ENCODE assay signal across 8 cellular contexts in genomic region chr2:121735520-121736074, GRCh38. TPM values are rescaled to one million over a fixed set of nuclear protein-coding genes. Genes with fewer than 3 reads are reported as not detected.
DNase-seq lines count a peak whose midpoint lies in the region; ATAC-seq and TF ChIP-seq lines count a peak whose summit lies in the region.

No MANE protein-coding gene starts in this region.

- H3K27ac Mint-ChIP-seq in CD4-positive, CD25-positive, alpha-beta regulatory T cell, result peak overlapping the region; percentile 95 to 98 (median 98)
- H3K27ac Mint-ChIP-seq in activated naive CD8-positive, alpha-beta T cell, result peak overlapping the region; percentile 96

- no peaks in the 10 kb centered on the region for H3K9me3 Mint-ChIP-seq in CD4-positive, CD25-positive, alpha-beta regulatory T cell
- H3K9me3 Mint-ChIP-seq in activated naive CD8-positive, alpha-beta T cell (ENCODE audit: low read depth), result no peaks in the 10 kb centered on the region

- peaks cover 29% of the 10 kb centered on the region for H3K4me1 ChIP-seq in CD4-positive, CD25-positive, alpha-beta regulatory T cell (ENCODE audit: control insufficient read depth, insufficient read depth, low read length, poor library complexity, severe bottlenecking)
- H3K4me1 ChIP-seq in thyroid gland, result peaks cover 4 to 5% of the 10 kb centered on the region in 2 donors

- peak overlapping the region; percentile 87 for H3K4me3 ChIP-seq in CD4-positive, CD25-positive, alpha-beta regulatory T cell (ENCODE audit: low read depth, low read length)
- peak overlapping the region; percentile 96 for H3K4me3 ChIP-seq in HL-60 (replicated peaks; ENCODE audit: insufficient read depth, low read length)
- H3K4me3 ChIP-seq in kidney epithelial cell (ENCODE audit: low read depth, low read length), result peak overlapping the region; percentile 100
- peak overlapping the region in 2 of 3 donors; percentile 83 to 93 for H3K4me3 ChIP-seq in thyroid gland (replicated peaks in 1 of 3)

- DNase-seq in CD4-positive, CD25-positive, alpha-beta regulatory T cell, result peak in 2 of 3 donors; percentile 15 to 54
- DNase-seq in HL-60 (ENCODE audit: low read depth in 1 of 2, low spot score in 1 of 2) (no peak), kidney epithelial cell (ENCODE audit: low read depth) (no peak), thyroid gland (no peak), NCI-H128 (lab: John Stamatoyannopoulos, UW; ENCODE audit: unreplicated experiment) (no peak), GF-D8 (lab: John Stamatoyannopoulos, UW) (no peak)
- no peak for DNase-seq in stimulated activated CD4-positive, alpha-beta T cell treated with anti-CD3 and anti-CD28 coated beads, Interleukin-2, amount 100 ng/mL, for 24 hours

- H3K27ac ChIP-seq in CD4-positive, CD25-positive, alpha-beta regulatory T cell (ENCODE audit: insufficient read depth, low read length, poor library complexity, severe bottlenecking), result peak overlapping the region; percentile 89
- H3K27ac ChIP-seq in HL-60 (replicated peaks), result peak overlapping the region; percentile 88
- H3K27ac ChIP-seq in thyroid gland, result peak overlapping the region in 1 of 3 donors; percentile 66

- ATAC-seq in CD4-positive, CD25-positive, alpha-beta regulatory T cell (ENCODE audit: low read depth in 2 of 2), result no peak

- peaks cover 17 to 64% (median 25%) of the 10 kb centered on the region in 4 donors for H3K4me1 Mint-ChIP-seq in CD4-positive, CD25-positive, alpha-beta regulatory T cell
- peaks cover 52% of the 10 kb centered on the region for H3K4me1 Mint-ChIP-seq in activated naive CD8-positive, alpha-beta T cell (ENCODE audit: low read depth)

- no peaks in the 10 kb centered on the region for H3K27me3 Mint-ChIP-seq in CD4-positive, CD25-positive, alpha-beta regulatory T cell
- H3K27me3 Mint-ChIP-seq in activated naive CD8-positive, alpha-beta T cell, result no peaks in the 10 kb centered on the region

- TF ChIP-seq CTCF in HL-60 (IDR thresholded peaks at IDR 0.05; ENCODE audit: insufficient read depth, low read length), result no peak
- TF ChIP-seq CTCF in kidney epithelial cell (IDR thresholded peaks at IDR 0.05; ENCODE audit: insufficient read depth, low read length, poor library complexity, severe bottlenecking), result peak; percentile 25
- TF ChIP-seq CTCF in thyroid gland (IDR thresholded peaks at IDR 0.05), result no peak

- peak overlapping the region; percentile 95 to 97 (median 96) for H3K4me3 Mint-ChIP-seq in CD4-positive, CD25-positive, alpha-beta regulatory T cell
- peak overlapping the region; percentile 90 for H3K4me3 Mint-ChIP-seq in activated naive CD8-positive, alpha-beta T cell

- no peaks in the 10 kb centered on the region for H3K27me3 ChIP-seq in CD4-positive, CD25-positive, alpha-beta regulatory T cell (ENCODE audit: control insufficient read depth, insufficient read depth, low read length)
- H3K27me3 ChIP-seq in HL-60 (ENCODE audit: insufficient read depth, poor library complexity, severe bottlenecking), result no peaks in the 10 kb centered on the region
- no peaks in the 10 kb centered on the region for H3K27me3 ChIP-seq in kidney epithelial cell (ENCODE audit: control insufficient read depth, insufficient read depth, low read length)
- H3K27me3 ChIP-seq in thyroid gland, result no peaks in the 10 kb centered on the region

- intact Hi-C loops in thyroid gland (cut with DNase I), result loop anchor here (5.0 kb wide), 1 partner anchor 203 kb away; the partner anchor contains the start of gene RNU4ATAC

- no peaks in the 10 kb centered on the region for H3K9me3 ChIP-seq in CD4-positive, CD25-positive, alpha-beta regulatory T cell (ENCODE audit: control insufficient read depth in 2 of 2, low read length in 2 of 2)
- H3K9me3 ChIP-seq in thyroid gland, result no peaks in the 10 kb centered on the region

- peaks cover 13% of the 10 kb centered on the region for H3K36me3 Mint-ChIP-seq in CD4-positive, CD25-positive, alpha-beta regulatory T cell
- peaks cover 11% of the 10 kb centered on the region for H3K36me3 Mint-ChIP-seq in activated naive CD8-positive, alpha-beta T cell

- no peak for TF ChIP-seq POLR2A in thyroid gland (IDR thresholded peaks at IDR 0.05)

- 45 to 46% methylated on average over 10 of the region's 10 CpGs for WGBS in thyroid gland, 2 donors

- H3K36me3 ChIP-seq in CD4-positive, CD25-positive, alpha-beta regulatory T cell (ENCODE audit: control insufficient read depth, insufficient read depth, low read length), result peaks cover 33% of the 10 kb centered on the region
- H3K36me3 ChIP-seq in kidney epithelial cell (ENCODE audit: control insufficient read depth, insufficient read depth, low read length), result peaks cover 1% of the 10 kb centered on the region
- peaks cover 9 to 11% of the 10 kb centered on the region in 2 donors for H3K36me3 ChIP-seq in thyroid gland

RNA-seq across cellular contexts. Expression of gene NIFK, which starts 1.1 kb away (rescaled TPM):
- total RNA-seq in CD4-positive, CD25-positive, alpha-beta regulatory T cell, result 27.7 TPM
- polyA plus RNA-seq in CD4-positive, CD25-positive, alpha-beta regulatory T cell, result 10 to 100 TPM; 60.4 to 82.5 (median 69.2) TPM
- total RNA-seq in kidney epithelial cell (60.8 and 82.0 TPM in 2 replicates), thyroid gland (10 to 100 TPM; 19.1 to 72.2 (median 35.4) TPM)

RNA-seq across cellular contexts. Expression of gene TSN, which starts 19.9 kb away (rescaled TPM):
- total RNA-seq in CD4-positive, CD25-positive, alpha-beta regulatory T cell, result 61.9 TPM
- 10 to 100 TPM; 82.6 to 99.4 (median 93.7) TPM for polyA plus RNA-seq in CD4-positive, CD25-positive, alpha-beta regulatory T cell
- 64.1 and 65.2 TPM in 2 replicates for total RNA-seq in kidney epithelial cell
- 10 to 100 TPM; 41.4 to 50.8 (median 43.0) TPM for total RNA-seq in thyroid gland

Comparison
In these comparisons a context has a peak if more than half of its experiments do, and no peak if none do; other contexts are left out.
1. DNase-seq: peak in CD4-positive, CD25-positive, alpha-beta regulatory T cell (2 of 3); none in HL-60 (0 of 2), kidney epithelial cell (single experiment), thyroid gland (0 of 2), stimulated activated CD4-positive, alpha-beta T cell treated with anti-CD3 and anti-CD28 coated beads, Interleukin-2, amount 100 ng/mL, for 24 hours (0 of 2), NCI-H128 (single experiment) and GF-D8 (single experiment).
2. Peak in every context shown above with its lines, with median percentiles within 50 percentile points of each other: H3K4me3 ChIP-seq.